ENCODE assay signal across 20 cellular contexts in genomic region chr18:10950876-10951630, GRCh38.
A peak's percentile ranks its signal among the peaks of the same experiment; 100 is the strongest.
DNase-seq lines count a peak whose midpoint lies in the region; ATAC-seq lines count a peak whose summit lies in the region.
"Had no signal": no experiment of that assay in that cellular context is flagged by ENCODE, and none has a peak within 500 bp of the region (broad histone marks: within the 10 kb centered on the region; RNA-seq: fewer than 3 reads in every experiment).

No MANE protein-coding gene starts in this region.

- no CpG with 5 or more reads among the region's 8 CpGs for WGBS in mesendoderm (ENCODE audit: extremely low coverage, insufficient coverage, low lambda C conversion rate)

- no peaks in the 10 kb centered on the region for H3K36me3 ChIP-seq in mesendoderm (ENCODE audit: control insufficient read depth, insufficient read depth, low read length)
- H3K36me3 ChIP-seq: heart right ventricle, upper lobe of left lung had no signal

- H2BK120ac ChIP-seq in mesendoderm (ENCODE audit: low read depth, low read length), result no peak overlapping the region

- ATAC-seq in GM21529 (IDR thresholded peaks at IDR 0.05; ENCODE audit: unreplicated experiment) (peak; percentile 52), HG03432 (IDR thresholded peaks at IDR 0.05; ENCODE audit: unreplicated experiment) (peak; percentile 70)
- ATAC-seq in activated CD4-positive, CD25-positive, alpha-beta regulatory T cell treated with anti-CD3 and anti-CD28 coated beads, Interleukin-2, amount 50 U/mL, for 24 hours, result no peak
- ATAC-seq: activated CD8-positive, alpha-beta T cell treated with anti-CD3 and anti-CD28 coated beads, Interleukin-2, amount 10 ng/mL, durations not matched to agents 7 days and 5 days; esophagus mucosa; heart right ventricle; stimulated activated naive B cell treated with anti-CD40 and anti-IgM and Interleukin-4, amounts not matched to agents 10 μg/mL and 1 μg/mL and 100 μg/mL, for 72 hours had no signal

- H3K79me2 ChIP-seq in mesendoderm (ENCODE audit: control insufficient read depth, insufficient read depth, low read length), result no peaks in the 10 kb centered on the region

- no peak overlapping the region for H4K8ac ChIP-seq in mesendoderm (ENCODE audit: low read depth, low read length)

- H2BK5ac ChIP-seq in mesendoderm (ENCODE audit: low read length), result no peak overlapping the region

- peaks cover 3% of the 10 kb centered on the region for H3K4me1 ChIP-seq in mesendoderm (ENCODE audit: control insufficient read depth, low read depth, low read length)
- H3K4me1 ChIP-seq: heart right ventricle, upper lobe of left lung had no signal

- H3K27ac ChIP-seq in mesendoderm (ENCODE audit: low read depth, low read length), result no peak overlapping the region
- H3K27ac ChIP-seq: 22Rv1, C4-2B, heart right ventricle, SK-N-MC, upper lobe of left lung had no signal

- peak; percentile 3 for DNase-seq in NCI-H146 (lab: John Stamatoyannopoulos, UW)
- DNase-seq in NCI-H146 treated with DMSO at 0.1 percent for 48 hours (lab: John Stamatoyannopoulos, UW; ENCODE audit: unreplicated experiment), result no peak
- no peak for DNase-seq in mesendoderm
- no peak for DNase-seq in middle frontal gyrus (ENCODE audit: extremely low spot score, low spot score)
- no peak for DNase-seq in kidney tubule cell (ENCODE audit: low spot score)
- DNase-seq: activated CD8-positive, alpha-beta T cell treated with anti-CD3 and anti-CD28 coated beads, Interleukin-2, amount 10 ng/mL, durations not matched to agents 7 days and 5 days; activated effector memory CD4-positive, alpha-beta T cell treated with Interleukin-2 at 50 U/mL for 16 hours; DND-41; heart right ventricle; kidney; NCI-H2107; stimulated activated naive B cell treated with anti-CD40 and anti-IgM and Interleukin-4, amounts not matched to agents 10 μg/mL and 1 μg/mL and 100 μg/mL, for 72 hours; upper lobe of left lung had no signal

- H3K18ac ChIP-seq in mesendoderm (ENCODE audit: low read length), result peak overlapping the region; percentile 75

- H3K4me2 ChIP-seq in mesendoderm (ENCODE audit: low read length), result no peak overlapping the region

- H3K9ac ChIP-seq in mesendoderm (ENCODE audit: low read length), result no peak overlapping the region

- H3K27me3 ChIP-seq in mesendoderm (ENCODE audit: insufficient read depth, low read length, poor library complexity), result no peaks in the 10 kb centered on the region
- H3K27me3 ChIP-seq: upper lobe of left lung had no signal

- H3K23ac ChIP-seq in mesendoderm (ENCODE audit: low read length), result no peak overlapping the region

- no peaks in the 10 kb centered on the region for H3K79me1 ChIP-seq in mesendoderm (ENCODE audit: low read length)

- H2BK15ac ChIP-seq in mesendoderm (replicated peaks; ENCODE audit: low read depth), result no peak overlapping the region

- no peak overlapping the region for H3K56ac ChIP-seq in mesendoderm (ENCODE audit: low read length)

- no peak overlapping the region for H3K4me3 ChIP-seq in mesendoderm (ENCODE audit: low read length)
- H3K4me3 ChIP-seq: heart right ventricle, SK-N-MC, upper lobe of left lung had no signal

- H4K5ac ChIP-seq in mesendoderm (ENCODE audit: low read length), result no peak overlapping the region

- no peak overlapping the region for H3K4ac ChIP-seq in mesendoderm (ENCODE audit: low read depth, low read length)

- no peak overlapping the region for H2AK5ac ChIP-seq in mesendoderm (ENCODE audit: low read length)

Comparison
In these comparisons a context has a peak if more than half of its experiments do, and no peak if none do; other contexts are left out.
1. ATAC-seq: peak in GM21529 (single experiment) and HG03432 (single experiment); none in activated CD4-positive, CD25-positive, alpha-beta regulatory T cell treated with anti-CD3 and anti-CD28 coated beads, Interleukin-2, amount 50 U/mL, for 24 hours (0 of 2).